Comparison of ENCODE assay signal across 11 cellular contexts in genomic region chr1:191174298-191174697, GRCh38.
DNase-seq lines count a peak whose midpoint lies in the region; ATAC-seq, FAIRE-seq and TF ChIP-seq lines count a peak whose summit lies in the region.
"Had no signal": no experiment of that assay in that cellular context is flagged by ENCODE, and none has a peak within 500 bp of the region (broad histone marks: within the 10 kb centered on the region; RNA-seq: fewer than 3 reads in every experiment).

No MANE protein-coding gene starts in this region.

- no peak for TF ChIP-seq CTCF in mucosa of descending colon (IDR thresholded peaks at IDR 0.05)

- intact Hi-C loops in mucosa of descending colon (cut with DNase I, micrococcal nuclease) = no loop called here

- H3K9me3 ChIP-seq in mucosa of descending colon = no peaks in the 10 kb centered on the region
- H3K9me3 ChIP-seq: body of pancreas had no signal

- H3K4me3 ChIP-seq in mucosa of descending colon = no peak overlapping the region
- H3K4me3 ChIP-seq: body of pancreas had no signal

- no peaks in the 10 kb centered on the region for H3K4me1 ChIP-seq in mucosa of descending colon (ENCODE audit: low read depth)
- H3K4me1 ChIP-seq: body of pancreas had no signal

- peak; percentile 100 for ATAC-seq in GM21723 (IDR thresholded peaks at IDR 0.05; ENCODE audit: unreplicated experiment)
- peak; percentile 99 for ATAC-seq in HG03565 (IDR thresholded peaks at IDR 0.05; ENCODE audit: unreplicated experiment)
- ATAC-seq in mucosa of descending colon = no peak
- ATAC-seq: body of pancreas had no signal

- FAIRE-seq in GM18507 (lab: Jason Lieb, UNC) = peak; percentile 95
- FAIRE-seq in frontal cortex (lab: Jason Lieb, UNC) = no peak
- FAIRE-seq: keratinocyte had no signal

- no peaks in the 10 kb centered on the region for H3K36me3 ChIP-seq in mucosa of descending colon (ENCODE audit: low read depth)

- DNase-seq in GM18507 (ENCODE audit: extremely low spot score, insufficient read length, low read depth) (peak; percentile 3), fibroblast of peridontal ligament (ENCODE audit: extremely low read depth) (peak; percentile 48), RKO (ENCODE audit: low spot score) (no peak), activated T-cell treated with anti-CD3 and anti-CD28 coated beads for 4 hours (no peak), mucosa of descending colon (no peak), frontal cortex (ENCODE audit: low spot score in 2 of 2) (no peak)
- DNase-seq: body of pancreas; stimulated activated CD4-positive, alpha-beta T cell treated with anti-CD3 and anti-CD28 coated beads, Interleukin-4, amount 100 ng/mL, for 4 hours had no signal

Comparison
In these comparisons a context has a peak if more than half of its experiments do, and no peak if none do; other contexts are left out.
1. DNase-seq: peak in GM18507 (single experiment) and fibroblast of peridontal ligament (single experiment); none in RKO (single experiment), activated T-cell treated with anti-CD3 and anti-CD28 coated beads for 4 hours (single experiment), mucosa of descending colon (0 of 3) and frontal cortex (0 of 2).